ENCODE assay signal across 1 cellular context in genomic region chr5:12626556-12626955, GRCh38.
TF ChIP-seq lines count a peak whose summit lies in the region.

No MANE protein-coding gene starts in this region.

TF ChIP-seq in GM23338, 12 proteins besides CTCF, POLR2A, EP300 and RAD21 (continued from another document):
- TF ChIP-seq JUNB (IDR thresholded peaks at IDR 0.05; ENCODE audit: unreplicated experiment) = no peak
- TF ChIP-seq ZNF462 (CRISPR knock-in tag; IDR thresholded peaks at IDR 0.05) = no peak
- no peak for TF ChIP-seq NANOG (IDR thresholded peaks at IDR 0.05; ENCODE audit: borderline replicate concordance)
- no peak for TF ChIP-seq CREB1 (CRISPR knock-in tag; IDR thresholded peaks at IDR 0.05; ENCODE audit: low read depth)
TF ChIP-seq in GM23338: peak in this region for 0.
